Comparison of ENCODE assay signal across 1 cellular context in the genomic region with DNA sequence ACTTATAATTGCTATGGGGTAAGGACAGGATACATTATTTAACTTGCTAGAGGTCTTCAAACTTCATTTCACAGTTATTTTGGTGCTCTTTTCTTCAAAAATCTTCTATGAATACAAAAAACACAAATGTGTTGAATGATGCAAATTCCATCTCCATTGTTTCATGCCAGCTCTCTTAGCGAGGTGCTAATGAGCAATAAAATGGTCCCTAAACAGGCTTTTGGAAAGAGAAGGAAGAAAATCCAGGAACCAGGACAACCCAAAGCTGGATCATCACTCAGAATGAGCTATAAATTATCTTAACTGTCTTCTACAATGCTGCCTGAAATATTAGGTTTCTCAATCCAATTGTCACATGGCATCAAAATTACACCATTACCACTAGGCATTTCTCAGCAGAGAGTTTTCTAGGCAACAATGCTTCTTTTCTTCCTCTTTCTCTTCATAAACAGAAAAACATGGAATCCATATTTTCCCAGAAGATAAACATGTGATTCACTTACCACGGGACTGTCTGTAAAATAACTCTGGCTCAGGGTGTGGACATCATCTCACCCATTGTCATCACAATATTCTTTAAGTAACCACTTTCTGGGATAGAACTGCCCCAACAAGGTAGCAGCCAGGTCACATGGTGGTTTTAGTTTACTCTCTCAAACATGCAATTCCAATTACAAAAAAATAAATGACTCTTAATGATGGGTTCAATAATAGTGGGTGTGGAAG.
TF ChIP-seq lines count a peak whose summit lies in the region.

No MANE protein-coding gene starts in this region.

TF ChIP-seq in SK-N-SH treated with all-trans-retinoic acid at 6 μM for 48 hours, 23 proteins besides CTCF, POLR2A, EP300 and RAD21 (continued from another document):
- TF ChIP-seq OSR1 (CRISPR knock-in tag; IDR thresholded peaks at IDR 0.05) (no peak), RARB (CRISPR knock-in tag; IDR thresholded peaks at IDR 0.05) (no peak), ESRRG (CRISPR knock-in tag; IDR thresholded peaks at IDR 0.05) (no peak), ISL1 (CRISPR knock-in tag; IDR thresholded peaks at IDR 0.05) (no peak), ZC3H10 (CRISPR knock-in tag; IDR thresholded peaks at IDR 0.05) (no peak), ARNTL (CRISPR knock-in tag; IDR thresholded peaks at IDR 0.05; ENCODE audit: borderline replicate concordance, low read depth) (no peak), ZNF8 (CRISPR knock-in tag; IDR thresholded peaks at IDR 0.05) (no peak), ZNF565 (CRISPR knock-in tag; conservative IDR thresholded peaks at IDR 0.05; ENCODE audit: low read depth) (no peak)
